Comparison of ENCODE assay signal across 1 cellular context in genomic region chr2:42974697-42975357, GRCh38.
TF ChIP-seq lines count a peak whose summit lies in the region.

No MANE protein-coding gene starts in this region.

TF ChIP-seq in HEK293, 187 proteins besides CTCF, POLR2A, EP300 and RAD21 (continued from another document):
- TF ChIP-seq ZNF518A (tag by site-specific recombination; conservative IDR thresholded peaks at IDR 0.05; ENCODE audit: low read depth) (no peak), PATZ1 (tag by site-specific recombination; IDR thresholded peaks at IDR 0.05) (peak; percentile 64), EGR2 (tag by site-specific recombination; IDR thresholded peaks at IDR 0.05; ENCODE audit: low read depth) (peak; percentile 73), ZNF488 (tag by site-specific recombination; IDR thresholded peaks at IDR 0.05) (no peak), REST (tag by site-specific recombination; IDR thresholded peaks at IDR 0.05) (no peak), ZNF558 (tag by site-specific recombination; IDR thresholded peaks at IDR 0.05) (no peak), ZNF223 (tag by site-specific recombination; IDR thresholded peaks at IDR 0.05) (no peak), TRIM28 (IDR thresholded peaks at IDR 0.05; ENCODE audit: borderline replicate concordance, low read length) (no peak), ZNF561 (tag by site-specific recombination; IDR thresholded peaks at IDR 0.05; ENCODE audit: borderline replicate concordance) (no peak), ZNF37A (tag by site-specific recombination; IDR thresholded peaks at IDR 0.05) (no peak), ZNF19 (tag by site-specific recombination; IDR thresholded peaks at IDR 0.05; ENCODE audit: low read depth) (no peak), ZBTB44 (tag by site-specific recombination; IDR thresholded peaks at IDR 0.05) (no peak), ZBTB17 (tag by site-specific recombination; IDR thresholded peaks at IDR 0.05) (peak; percentile 24; the same call in 1 of the 2 replicates), ZSCAN5A (tag by site-specific recombination; IDR thresholded peaks at IDR 0.05) (no peak), ZNF629 (tag by site-specific recombination; IDR thresholded peaks at IDR 0.05) (no peak), ZNF169 (tag by site-specific recombination; IDR thresholded peaks at IDR 0.05) (no peak), ZNF473 (tag by site-specific recombination; IDR thresholded peaks at IDR 0.05) (no peak), ZFHX2 (tag by site-specific recombination; conservative IDR thresholded peaks at IDR 0.05) (peak; percentile 71)
